Comparison of ENCODE assay signal across 1 cellular context in the genomic region with DNA sequence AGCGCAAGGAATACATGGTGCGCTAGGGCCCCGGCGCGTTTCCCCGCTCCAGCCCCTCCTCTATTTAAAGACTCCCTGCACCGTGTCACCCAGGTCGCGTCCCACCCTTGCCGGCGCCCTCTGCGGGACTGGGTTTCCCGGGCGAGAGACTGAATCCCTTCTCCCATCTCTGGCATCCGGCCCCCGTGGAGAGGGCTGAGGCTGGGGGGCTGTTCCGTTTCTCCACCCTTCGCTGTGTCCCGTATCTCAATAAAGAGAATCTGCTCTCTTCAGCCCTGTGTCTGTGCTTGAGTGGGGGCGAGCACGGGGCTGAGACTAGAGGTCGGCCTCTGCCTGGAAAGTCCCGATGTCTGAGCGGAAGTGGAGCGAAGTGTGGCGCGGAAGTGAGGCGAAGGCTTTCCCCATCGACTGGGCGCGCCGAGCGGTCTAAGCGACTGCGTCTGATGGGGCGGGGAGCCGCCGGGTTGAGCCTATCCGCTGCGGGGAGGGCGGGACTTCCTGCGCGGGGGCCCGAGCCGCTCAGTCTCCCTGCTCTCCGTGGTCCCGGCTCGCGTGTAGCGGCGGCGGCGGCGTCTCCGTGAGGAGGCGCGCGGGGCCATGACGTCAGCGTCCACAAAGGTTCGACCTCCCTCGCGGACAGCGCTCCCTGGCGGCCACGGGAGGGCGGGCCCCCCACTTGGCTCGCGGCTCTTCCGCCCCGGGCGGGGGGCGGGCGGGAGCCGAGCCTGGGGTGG.
A peak's percentile ranks its signal among the peaks of the same experiment; 100 is the strongest.
TF ChIP-seq lines count a peak whose summit lies in the region.

No MANE protein-coding gene starts in this region.

TF ChIP-seq in K562, 482 proteins besides CTCF, POLR2A, EP300 and RAD21 (continued from another document and continues in another):
- TF ChIP-seq ZNF146 (CRISPR knock-in tag; IDR thresholded peaks at IDR 0.05; ENCODE audit: unreplicated experiment), result no peak
- TF ChIP-seq, protein P1, sequence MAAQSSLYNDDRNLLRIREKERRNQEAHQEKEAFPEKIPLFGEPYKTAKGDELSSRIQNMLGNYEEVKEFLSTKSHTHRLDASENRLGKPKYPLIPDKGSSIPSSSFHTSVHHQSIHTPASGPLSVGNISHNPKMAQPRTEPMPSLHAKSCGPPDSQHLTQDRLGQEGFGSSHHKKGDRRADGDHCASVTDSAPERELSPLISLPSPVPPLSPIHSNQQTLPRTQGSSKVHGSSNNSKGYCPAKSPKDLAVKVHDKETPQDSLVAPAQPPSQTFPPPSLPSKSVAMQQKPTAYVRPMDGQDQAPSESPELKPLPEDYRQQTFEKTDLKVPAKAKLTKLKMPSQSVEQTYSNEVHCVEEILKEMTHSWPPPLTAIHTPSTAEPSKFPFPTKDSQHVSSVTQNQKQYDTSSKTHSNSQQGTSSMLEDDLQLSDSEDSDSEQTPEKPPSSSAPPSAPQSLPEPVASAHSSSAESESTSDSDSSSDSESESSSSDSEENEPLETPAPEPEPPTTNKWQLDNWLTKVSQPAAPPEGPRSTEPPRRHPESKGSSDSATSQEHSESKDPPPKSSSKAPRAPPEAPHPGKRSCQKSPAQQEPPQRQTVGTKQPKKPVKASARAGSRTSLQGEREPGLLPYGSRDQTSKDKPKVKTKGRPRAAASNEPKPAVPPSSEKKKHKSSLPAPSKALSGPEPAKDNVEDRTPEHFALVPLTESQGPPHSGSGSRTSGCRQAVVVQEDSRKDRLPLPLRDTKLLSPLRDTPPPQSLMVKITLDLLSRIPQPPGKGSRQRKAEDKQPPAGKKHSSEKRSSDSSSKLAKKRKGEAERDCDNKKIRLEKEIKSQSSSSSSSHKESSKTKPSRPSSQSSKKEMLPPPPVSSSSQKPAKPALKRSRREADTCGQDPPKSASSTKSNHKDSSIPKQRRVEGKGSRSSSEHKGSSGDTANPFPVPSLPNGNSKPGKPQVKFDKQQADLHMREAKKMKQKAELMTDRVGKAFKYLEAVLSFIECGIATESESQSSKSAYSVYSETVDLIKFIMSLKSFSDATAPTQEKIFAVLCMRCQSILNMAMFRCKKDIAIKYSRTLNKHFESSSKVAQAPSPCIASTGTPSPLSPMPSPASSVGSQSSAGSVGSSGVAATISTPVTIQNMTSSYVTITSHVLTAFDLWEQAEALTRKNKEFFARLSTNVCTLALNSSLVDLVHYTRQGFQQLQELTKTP (IDR thresholded peaks at IDR 0.05; ENCODE audit: low read depth in 1 of 2, partially characterized antibody in 2 of 2), result no peak
- peak; percentile 25 for TF ChIP-seq TAF9B (IDR thresholded peaks at IDR 0.05; ENCODE audit: partially characterized antibody)
- no peak; the same call in 1 of the 2 replicates for TF ChIP-seq TCF3 (CRISPR knock-in tag; IDR thresholded peaks at IDR 0.05)
- TF ChIP-seq TEAD2 (tag; IDR thresholded peaks at IDR 0.05), result no peak
- no peak for TF ChIP-seq ZNF57 (CRISPR knock-in tag; IDR thresholded peaks at IDR 0.05)
- TF ChIP-seq, protein P2, sequence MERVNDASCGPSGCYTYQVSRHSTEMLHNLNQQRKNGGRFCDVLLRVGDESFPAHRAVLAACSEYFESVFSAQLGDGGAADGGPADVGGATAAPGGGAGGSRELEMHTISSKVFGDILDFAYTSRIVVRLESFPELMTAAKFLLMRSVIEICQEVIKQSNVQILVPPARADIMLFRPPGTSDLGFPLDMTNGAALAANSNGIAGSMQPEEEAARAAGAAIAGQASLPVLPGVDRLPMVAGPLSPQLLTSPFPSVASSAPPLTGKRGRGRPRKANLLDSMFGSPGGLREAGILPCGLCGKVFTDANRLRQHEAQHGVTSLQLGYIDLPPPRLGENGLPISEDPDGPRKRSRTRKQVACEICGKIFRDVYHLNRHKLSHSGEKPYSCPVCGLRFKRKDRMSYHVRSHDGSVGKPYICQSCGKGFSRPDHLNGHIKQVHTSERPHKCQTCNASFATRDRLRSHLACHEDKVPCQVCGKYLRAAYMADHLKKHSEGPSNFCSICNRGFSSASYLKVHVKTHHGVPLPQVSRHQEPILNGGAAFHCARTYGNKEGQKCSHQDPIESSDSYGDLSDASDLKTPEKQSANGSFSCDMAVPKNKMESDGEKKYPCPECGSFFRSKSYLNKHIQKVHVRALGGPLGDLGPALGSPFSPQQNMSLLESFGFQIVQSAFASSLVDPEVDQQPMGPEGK (CRISPR knock-in tag; IDR thresholded peaks at IDR 0.05; ENCODE audit: borderline replicate concordance), result no peak
- TF ChIP-seq, protein P3, sequence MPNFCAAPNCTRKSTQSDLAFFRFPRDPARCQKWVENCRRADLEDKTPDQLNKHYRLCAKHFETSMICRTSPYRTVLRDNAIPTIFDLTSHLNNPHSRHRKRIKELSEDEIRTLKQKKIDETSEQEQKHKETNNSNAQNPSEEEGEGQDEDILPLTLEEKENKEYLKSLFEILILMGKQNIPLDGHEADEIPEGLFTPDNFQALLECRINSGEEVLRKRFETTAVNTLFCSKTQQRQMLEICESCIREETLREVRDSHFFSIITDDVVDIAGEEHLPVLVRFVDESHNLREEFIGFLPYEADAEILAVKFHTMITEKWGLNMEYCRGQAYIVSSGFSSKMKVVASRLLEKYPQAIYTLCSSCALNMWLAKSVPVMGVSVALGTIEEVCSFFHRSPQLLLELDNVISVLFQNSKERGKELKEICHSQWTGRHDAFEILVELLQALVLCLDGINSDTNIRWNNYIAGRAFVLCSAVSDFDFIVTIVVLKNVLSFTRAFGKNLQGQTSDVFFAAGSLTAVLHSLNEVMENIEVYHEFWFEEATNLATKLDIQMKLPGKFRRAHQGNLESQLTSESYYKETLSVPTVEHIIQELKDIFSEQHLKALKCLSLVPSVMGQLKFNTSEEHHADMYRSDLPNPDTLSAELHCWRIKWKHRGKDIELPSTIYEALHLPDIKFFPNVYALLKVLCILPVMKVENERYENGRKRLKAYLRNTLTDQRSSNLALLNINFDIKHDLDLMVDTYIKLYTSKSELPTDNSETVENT (CRISPR knock-in tag; IDR thresholded peaks at IDR 0.05), result no peak
- no peak for TF ChIP-seq SREBF1 (IDR thresholded peaks at IDR 0.05; ENCODE audit: borderline replicate concordance, low read depth, low read length)
- TF ChIP-seq, protein P4, sequence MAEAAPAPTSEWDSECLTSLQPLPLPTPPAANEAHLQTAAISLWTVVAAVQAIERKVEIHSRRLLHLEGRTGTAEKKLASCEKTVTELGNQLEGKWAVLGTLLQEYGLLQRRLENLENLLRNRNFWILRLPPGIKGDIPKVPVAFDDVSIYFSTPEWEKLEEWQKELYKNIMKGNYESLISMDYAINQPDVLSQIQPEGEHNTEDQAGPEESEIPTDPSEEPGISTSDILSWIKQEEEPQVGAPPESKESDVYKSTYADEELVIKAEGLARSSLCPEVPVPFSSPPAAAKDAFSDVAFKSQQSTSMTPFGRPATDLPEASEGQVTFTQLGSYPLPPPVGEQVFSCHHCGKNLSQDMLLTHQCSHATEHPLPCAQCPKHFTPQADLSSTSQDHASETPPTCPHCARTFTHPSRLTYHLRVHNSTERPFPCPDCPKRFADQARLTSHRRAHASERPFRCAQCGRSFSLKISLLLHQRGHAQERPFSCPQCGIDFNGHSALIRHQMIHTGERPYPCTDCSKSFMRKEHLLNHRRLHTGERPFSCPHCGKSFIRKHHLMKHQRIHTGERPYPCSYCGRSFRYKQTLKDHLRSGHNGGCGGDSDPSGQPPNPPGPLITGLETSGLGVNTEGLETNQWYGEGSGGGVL (CRISPR knock-in tag; IDR thresholded peaks at IDR 0.05), result no peak
- peak; percentile 90 for TF ChIP-seq JUND (IDR thresholded peaks at IDR 0.05; ENCODE audit: borderline replicate concordance, low read depth, low read length)
- TF ChIP-seq JUND (tag; IDR thresholded peaks at IDR 0.05; ENCODE audit: borderline replicate concordance, low read depth, low read length), result peak; percentile 77; the same call in 1 of the 3 replicates
- no peak for TF ChIP-seq ZBTB17 (CRISPR knock-in tag; IDR thresholded peaks at IDR 0.05)
- peak; percentile 91 for TF ChIP-seq MTA3 (IDR thresholded peaks at IDR 0.05; ENCODE audit: borderline replicate concordance)
- TF ChIP-seq, protein P5, sequence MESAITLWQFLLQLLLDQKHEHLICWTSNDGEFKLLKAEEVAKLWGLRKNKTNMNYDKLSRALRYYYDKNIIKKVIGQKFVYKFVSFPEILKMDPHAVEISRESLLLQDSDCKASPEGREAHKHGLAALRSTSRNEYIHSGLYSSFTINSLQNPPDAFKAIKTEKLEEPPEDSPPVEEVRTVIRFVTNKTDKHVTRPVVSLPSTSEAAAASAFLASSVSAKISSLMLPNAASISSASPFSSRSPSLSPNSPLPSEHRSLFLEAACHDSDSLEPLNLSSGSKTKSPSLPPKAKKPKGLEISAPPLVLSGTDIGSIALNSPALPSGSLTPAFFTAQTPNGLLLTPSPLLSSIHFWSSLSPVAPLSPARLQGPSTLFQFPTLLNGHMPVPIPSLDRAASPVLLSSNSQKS (CRISPR knock-in tag; IDR thresholded peaks at IDR 0.05), result no peak
- no peak for TF ChIP-seq RFX1 (IDR thresholded peaks at IDR 0.05)
- TF ChIP-seq KLF1 (tag; IDR thresholded peaks at IDR 0.05), result no peak
- no peak for TF ChIP-seq LCOR (CRISPR knock-in tag; IDR thresholded peaks at IDR 0.05)
- TF ChIP-seq ZNF586 (CRISPR knock-in tag; conservative IDR thresholded peaks at IDR 0.05), result no peak
- no peak for TF ChIP-seq ZNF551 (CRISPR knock-in tag; IDR thresholded peaks at IDR 0.05)
- TF ChIP-seq, protein P6, sequence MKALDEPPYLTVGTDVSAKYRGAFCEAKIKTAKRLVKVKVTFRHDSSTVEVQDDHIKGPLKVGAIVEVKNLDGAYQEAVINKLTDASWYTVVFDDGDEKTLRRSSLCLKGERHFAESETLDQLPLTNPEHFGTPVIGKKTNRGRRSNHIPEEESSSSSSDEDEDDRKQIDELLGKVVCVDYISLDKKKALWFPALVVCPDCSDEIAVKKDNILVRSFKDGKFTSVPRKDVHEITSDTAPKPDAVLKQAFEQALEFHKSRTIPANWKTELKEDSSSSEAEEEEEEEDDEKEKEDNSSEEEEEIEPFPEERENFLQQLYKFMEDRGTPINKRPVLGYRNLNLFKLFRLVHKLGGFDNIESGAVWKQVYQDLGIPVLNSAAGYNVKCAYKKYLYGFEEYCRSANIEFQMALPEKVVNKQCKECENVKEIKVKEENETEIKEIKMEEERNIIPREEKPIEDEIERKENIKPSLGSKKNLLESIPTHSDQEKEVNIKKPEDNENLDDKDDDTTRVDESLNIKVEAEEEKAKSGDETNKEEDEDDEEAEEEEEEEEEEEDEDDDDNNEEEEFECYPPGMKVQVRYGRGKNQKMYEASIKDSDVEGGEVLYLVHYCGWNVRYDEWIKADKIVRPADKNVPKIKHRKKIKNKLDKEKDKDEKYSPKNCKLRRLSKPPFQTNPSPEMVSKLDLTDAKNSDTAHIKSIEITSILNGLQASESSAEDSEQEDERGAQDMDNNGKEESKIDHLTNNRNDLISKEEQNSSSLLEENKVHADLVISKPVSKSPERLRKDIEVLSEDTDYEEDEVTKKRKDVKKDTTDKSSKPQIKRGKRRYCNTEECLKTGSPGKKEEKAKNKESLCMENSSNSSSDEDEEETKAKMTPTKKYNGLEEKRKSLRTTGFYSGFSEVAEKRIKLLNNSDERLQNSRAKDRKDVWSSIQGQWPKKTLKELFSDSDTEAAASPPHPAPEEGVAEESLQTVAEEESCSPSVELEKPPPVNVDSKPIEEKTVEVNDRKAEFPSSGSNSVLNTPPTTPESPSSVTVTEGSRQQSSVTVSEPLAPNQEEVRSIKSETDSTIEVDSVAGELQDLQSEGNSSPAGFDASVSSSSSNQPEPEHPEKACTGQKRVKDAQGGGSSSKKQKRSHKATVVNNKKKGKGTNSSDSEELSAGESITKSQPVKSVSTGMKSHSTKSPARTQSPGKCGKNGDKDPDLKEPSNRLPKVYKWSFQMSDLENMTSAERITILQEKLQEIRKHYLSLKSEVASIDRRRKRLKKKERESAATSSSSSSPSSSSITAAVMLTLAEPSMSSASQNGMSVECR (CRISPR knock-in tag; IDR thresholded peaks at IDR 0.05), result peak; percentile 67; the same call in 1 of the 2 replicates
- TF ChIP-seq MTF1 (CRISPR knock-in tag; IDR thresholded peaks at IDR 0.05; ENCODE audit: borderline replicate concordance), result no peak
- no peak for TF ChIP-seq BRCA1 (IDR thresholded peaks at IDR 0.05)
- no peak for TF ChIP-seq BRCA1 (CRISPR knock-in tag; IDR thresholded peaks at IDR 0.05)
- TF ChIP-seq POLR3A (IDR thresholded peaks at IDR 0.05; ENCODE audit: borderline replicate concordance, extremely low read depth, insufficient read depth, insufficient read length), result no peak
- TF ChIP-seq ZNF143 (CRISPR knock-in tag; IDR thresholded peaks at IDR 0.05), result no peak
- TF ChIP-seq NFE2 (IDR thresholded peaks at IDR 0.05; ENCODE audit: low read depth), result no peak; the same call in 1 of the 2 replicates
- 0 out of 3 replicates have a peak, but pooled peaks of 1 of the 2 experiments have one; percentile 12 for TF ChIP-seq CBX3 (IDR thresholded peaks at IDR 0.05; ENCODE audit: borderline replicate concordance in 1 of 2, low read length in 2 of 2)
- TF ChIP-seq XRCC5 (IDR thresholded peaks at IDR 0.05; ENCODE audit: low read depth, low read length), result no peak
- TF ChIP-seq, protein P7, sequence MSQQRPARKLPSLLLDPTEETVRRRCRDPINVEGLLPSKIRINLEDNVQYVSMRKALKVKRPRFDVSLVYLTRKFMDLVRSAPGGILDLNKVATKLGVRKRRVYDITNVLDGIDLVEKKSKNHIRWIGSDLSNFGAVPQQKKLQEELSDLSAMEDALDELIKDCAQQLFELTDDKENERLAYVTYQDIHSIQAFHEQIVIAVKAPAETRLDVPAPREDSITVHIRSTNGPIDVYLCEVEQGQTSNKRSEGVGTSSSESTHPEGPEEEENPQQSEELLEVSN (IDR thresholded peaks at IDR 0.05; ENCODE audit: borderline replicate concordance in 1 of 2, extremely low read depth in 1 of 2, insufficient read depth in 1 of 2, insufficient read length in 1 of 2, low read depth in 1 of 2, low read length in 1 of 2, poor library complexity in 1 of 2, severe bottlenecking in 1 of 2), result no peak
- TF ChIP-seq SAFB2 (IDR thresholded peaks at IDR 0.05; ENCODE audit: borderline replicate concordance, low read depth, low read length, severe bottlenecking), result no peak
- TF ChIP-seq SRSF7 (optimal IDR thresholded peaks at IDR 0.05; ENCODE audit: low read depth, low read length), result no peak
- TF ChIP-seq, protein P8, sequence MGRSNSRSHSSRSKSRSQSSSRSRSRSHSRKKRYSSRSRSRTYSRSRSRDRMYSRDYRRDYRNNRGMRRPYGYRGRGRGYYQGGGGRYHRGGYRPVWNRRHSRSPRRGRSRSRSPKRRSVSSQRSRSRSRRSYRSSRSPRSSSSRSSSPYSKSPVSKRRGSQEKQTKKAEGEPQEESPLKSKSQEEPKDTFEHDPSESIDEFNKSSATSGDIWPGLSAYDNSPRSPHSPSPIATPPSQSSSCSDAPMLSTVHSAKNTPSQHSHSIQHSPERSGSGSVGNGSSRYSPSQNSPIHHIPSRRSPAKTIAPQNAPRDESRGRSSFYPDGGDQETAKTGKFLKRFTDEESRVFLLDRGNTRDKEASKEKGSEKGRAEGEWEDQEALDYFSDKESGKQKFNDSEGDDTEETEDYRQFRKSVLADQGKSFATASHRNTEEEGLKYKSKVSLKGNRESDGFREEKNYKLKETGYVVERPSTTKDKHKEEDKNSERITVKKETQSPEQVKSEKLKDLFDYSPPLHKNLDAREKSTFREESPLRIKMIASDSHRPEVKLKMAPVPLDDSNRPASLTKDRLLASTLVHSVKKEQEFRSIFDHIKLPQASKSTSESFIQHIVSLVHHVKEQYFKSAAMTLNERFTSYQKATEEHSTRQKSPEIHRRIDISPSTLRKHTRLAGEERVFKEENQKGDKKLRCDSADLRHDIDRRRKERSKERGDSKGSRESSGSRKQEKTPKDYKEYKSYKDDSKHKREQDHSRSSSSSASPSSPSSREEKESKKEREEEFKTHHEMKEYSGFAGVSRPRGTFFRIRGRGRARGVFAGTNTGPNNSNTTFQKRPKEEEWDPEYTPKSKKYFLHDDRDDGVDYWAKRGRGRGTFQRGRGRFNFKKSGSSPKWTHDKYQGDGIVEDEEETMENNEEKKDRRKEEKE (IDR thresholded peaks at IDR 0.05; ENCODE audit: borderline replicate concordance in 1 of 2, control insufficient read depth in 1 of 2, low read depth in 2 of 2, low read length in 1 of 2), result no peak
- TF ChIP-seq IRF2 (CRISPR knock-in tag; IDR thresholded peaks at IDR 0.05), result no peak
